In genomic region chr14:105987563-105987962, GRCh38 we compare ENCODE assay signal across 20 cellular contexts.
DNase-seq lines count a peak whose midpoint lies in the region; ATAC-seq and TF ChIP-seq lines count a peak whose summit lies in the region.
"Had no signal": no experiment of that assay in that cellular context is flagged by ENCODE, and none has a peak within 500 bp of the region (broad histone marks: within the 10 kb centered on the region; RNA-seq: fewer than 3 reads in every experiment).

No MANE protein-coding gene starts in this region.

- peaks cover 59% of the 10 kb centered on the region for H3K4me1 Mint-ChIP-seq in activated CD4-positive, alpha-beta T cell treated with anti-CD3 and anti-CD28 coated beads, Interleukin-2, amount 10 ng/mL, durations not matched to agents 7 days and 5 days
- H3K4me1 Mint-ChIP-seq in activated T-helper 2 cell treated with anti-CD3 and anti-CD28 coated beads, Interferon-gamma antibody, Interleukin-2, Interleukin-4, amounts not matched to agents 10 μg/mL and 5 μg/mL and 100 μg/mL, durations not matched to agents 14 hours and 24 hours and 36 hours (ENCODE audit: low read depth) = peaks cover 37% of the 10 kb centered on the region
- peaks cover 48 to 54% of the 10 kb centered on the region in 2 donors for H3K4me1 Mint-ChIP-seq in natural killer cell treated with Interleukin-12 subunit alpha and Interleukin-12 subunit beta and Interleukin-15 and Interleukin-18, amount 100 ng/mL, for 72 hours (ENCODE audit: low read depth in 2 of 2)
- peaks cover 19% of the 10 kb centered on the region for H3K4me1 Mint-ChIP-seq in stimulated activated memory B cell treated with anti-CD40 and anti-IgM and Interleukin-4, amounts not matched to agents 10 μg/mL and 1 μg/mL and 100 μg/mL, for 72 hours

- no peaks in the 10 kb centered on the region for H3K9me3 ChIP-seq in KOPT-K1 (ENCODE audit: insufficient read depth, low read length, poor library complexity, severe bottlenecking)
- H3K9me3 ChIP-seq: lower lobe of right lung had no signal

- H3K27ac ChIP-seq in KOPT-K1 (ENCODE audit: low read depth, low read length, poor library complexity, severe bottlenecking) = peak overlapping the region; percentile 72
- H3K27ac ChIP-seq: lower lobe of right lung, PC-9 had no signal

- in situ Hi-C loops in GM13976 (cut with MboI; ENCODE audit: low sequenced_read_pairs, unreplicated experiment) = no loop called here

- peaks cover 2% of the 10 kb centered on the region for H3K27me3 Mint-ChIP-seq in activated CD4-positive, alpha-beta T cell treated with anti-CD3 and anti-CD28 coated beads, Interleukin-2, amount 10 ng/mL, durations not matched to agents 7 days and 5 days
- H3K27me3 Mint-ChIP-seq in activated T-helper 2 cell treated with anti-CD3 and anti-CD28 coated beads, Interferon-gamma antibody, Interleukin-2, Interleukin-4, amounts not matched to agents 10 μg/mL and 5 μg/mL and 100 μg/mL, durations not matched to agents 14 hours and 24 hours and 36 hours (ENCODE audit: low read depth) = no peaks in the 10 kb centered on the region
- peaks cover 3 to 5% of the 10 kb centered on the region in 2 donors for H3K27me3 Mint-ChIP-seq in natural killer cell treated with Interleukin-12 subunit alpha and Interleukin-12 subunit beta and Interleukin-15 and Interleukin-18, amount 100 ng/mL, for 72 hours
- no peaks in the 10 kb centered on the region for H3K27me3 Mint-ChIP-seq in stimulated activated memory B cell treated with anti-CD40 and anti-IgM and Interleukin-4, amounts not matched to agents 10 μg/mL and 1 μg/mL and 100 μg/mL, for 72 hours

- TF ChIP-seq CTCF in GM13976 (IDR thresholded peaks at IDR 0.05; ENCODE audit: borderline replicate concordance, control extremely low read depth, extremely low read depth, insufficient read depth, missing control alignments) = no peak

- no peaks in the 10 kb centered on the region for H3K36me3 Mint-ChIP-seq in activated CD4-positive, alpha-beta T cell treated with anti-CD3 and anti-CD28 coated beads, Interleukin-2, amount 10 ng/mL, durations not matched to agents 7 days and 5 days (ENCODE audit: low read depth)
- H3K36me3 Mint-ChIP-seq in activated T-helper 2 cell treated with anti-CD3 and anti-CD28 coated beads, Interferon-gamma antibody, Interleukin-2, Interleukin-4, amounts not matched to agents 10 μg/mL and 5 μg/mL and 100 μg/mL, durations not matched to agents 14 hours and 24 hours and 36 hours (ENCODE audit: low read depth) = no peaks in the 10 kb centered on the region
- H3K36me3 Mint-ChIP-seq in natural killer cell treated with Interleukin-12 subunit alpha and Interleukin-12 subunit beta and Interleukin-15 and Interleukin-18, amount 100 ng/mL, for 72 hours = no peaks in the 10 kb centered on the region
- no peaks in the 10 kb centered on the region for H3K36me3 Mint-ChIP-seq in stimulated activated memory B cell treated with anti-CD40 and anti-IgM and Interleukin-4, amounts not matched to agents 10 μg/mL and 1 μg/mL and 100 μg/mL, for 72 hours

- POLR2A ChIA-PET in activated CD4-positive, alpha-beta T cell treated with anti-CD3 and anti-CD28 coated beads, Interleukin-2, amount 10 ng/mL, durations not matched to agents 7 days and 5 days (lab: Charles Lee) = no interaction called here

- no peaks in the 10 kb centered on the region for H3K9me3 Mint-ChIP-seq in activated CD4-positive, alpha-beta T cell treated with anti-CD3 and anti-CD28 coated beads, Interleukin-2, amount 10 ng/mL, durations not matched to agents 7 days and 5 days
- no peaks in the 10 kb centered on the region for H3K9me3 Mint-ChIP-seq in activated T-helper 2 cell treated with anti-CD3 and anti-CD28 coated beads, Interferon-gamma antibody, Interleukin-2, Interleukin-4, amounts not matched to agents 10 μg/mL and 5 μg/mL and 100 μg/mL, durations not matched to agents 14 hours and 24 hours and 36 hours
- no peaks in the 10 kb centered on the region for H3K9me3 Mint-ChIP-seq in natural killer cell treated with Interleukin-12 subunit alpha and Interleukin-12 subunit beta and Interleukin-15 and Interleukin-18, amount 100 ng/mL, for 72 hours
- H3K9me3 Mint-ChIP-seq in stimulated activated memory B cell treated with anti-CD40 and anti-IgM and Interleukin-4, amounts not matched to agents 10 μg/mL and 1 μg/mL and 100 μg/mL, for 72 hours = no peaks in the 10 kb centered on the region

- H3K27ac Mint-ChIP-seq in activated CD4-positive, alpha-beta T cell treated with anti-CD3 and anti-CD28 coated beads, Interleukin-2, amount 10 ng/mL, durations not matched to agents 7 days and 5 days = peak overlapping the region; percentile 94
- H3K27ac Mint-ChIP-seq in activated T-helper 2 cell treated with anti-CD3 and anti-CD28 coated beads, Interferon-gamma antibody, Interleukin-2, Interleukin-4, amounts not matched to agents 10 μg/mL and 5 μg/mL and 100 μg/mL, durations not matched to agents 14 hours and 24 hours and 36 hours = peak overlapping the region; percentile 8
- H3K27ac Mint-ChIP-seq in natural killer cell treated with Interleukin-12 subunit alpha and Interleukin-12 subunit beta and Interleukin-15 and Interleukin-18, amount 100 ng/mL, for 72 hours = peak overlapping the region; percentile 67 to 78
- H3K27ac Mint-ChIP-seq in stimulated activated memory B cell treated with anti-CD40 and anti-IgM and Interleukin-4, amounts not matched to agents 10 μg/mL and 1 μg/mL and 100 μg/mL, for 72 hours = no peak overlapping the region

- intact Hi-C loops in activated T-helper 2 cell treated with anti-CD3 and anti-CD28 coated beads, Interferon-gamma antibody, Interleukin-2, Interleukin-4, amounts not matched to agents 10 μg/mL and 5 μg/mL and 100 μg/mL, durations not matched to agents 14 hours and 24 hours and 36 hours (cut with micrococcal nuclease) = no loop called here

- H3K4me3 Mint-ChIP-seq in activated CD4-positive, alpha-beta T cell treated with anti-CD3 and anti-CD28 coated beads, Interleukin-2, amount 10 ng/mL, durations not matched to agents 7 days and 5 days = no peak overlapping the region
- H3K4me3 Mint-ChIP-seq in activated T-helper 2 cell treated with anti-CD3 and anti-CD28 coated beads, Interferon-gamma antibody, Interleukin-2, Interleukin-4, amounts not matched to agents 10 μg/mL and 5 μg/mL and 100 μg/mL, durations not matched to agents 14 hours and 24 hours and 36 hours (ENCODE audit: low read depth) = no peak overlapping the region
- peak overlapping the region; percentile 69 for H3K4me3 Mint-ChIP-seq in natural killer cell treated with Interleukin-12 subunit alpha and Interleukin-12 subunit beta and Interleukin-15 and Interleukin-18, amount 100 ng/mL, for 72 hours
- no peak overlapping the region for H3K4me3 Mint-ChIP-seq in stimulated activated memory B cell treated with anti-CD40 and anti-IgM and Interleukin-4, amounts not matched to agents 10 μg/mL and 1 μg/mL and 100 μg/mL, for 72 hours

- DNase-seq in activated CD4-positive, alpha-beta T cell treated with anti-CD3 and anti-CD28 coated beads, Interleukin-2, amount 10 ng/mL, durations not matched to agents 7 days and 5 days = no peak
- no peak for DNase-seq in activated CD4-positive, alpha-beta T cell treated with anti-CD3 and anti-CD28 coated beads, Interleukin-2, amount 50 U/mL, for 4 hours
- no peak for DNase-seq in activated T-helper 2 cell treated with anti-CD3 and anti-CD28 coated beads, Interferon-gamma antibody, Interleukin-2, Interleukin-4, amounts not matched to agents 10 μg/mL and 5 μg/mL and 100 μg/mL, durations not matched to agents 14 hours and 24 hours and 36 hours (ENCODE audit: low spot score)
- DNase-seq in natural killer cell treated with Interleukin-12 subunit alpha and Interleukin-12 subunit beta and Interleukin-15 and Interleukin-18, amount 100 ng/mL, for 72 hours (ENCODE audit: low spot score) = no peak
- DNase-seq in NCI-H187 treated with DMSO at 0.1 percent for 48 hours (lab: John Stamatoyannopoulos, UW) (no peak), GM13976 (ENCODE audit: low spot score) (no peak)
- DNase-seq: activated effector memory CD4-positive, alpha-beta T cell treated with anti-CD3 and anti-CD28 coated beads, Interleukin-2, amount 50 U/mL, for 16 hours; erythroblast; foreskin melanocyte; hypothalamus; lower lobe of right lung; NCI-H1694; NCI-H2227 treated with DMSO at 0.1 percent for 48 hours; NCI-H82; PC-9; SIG-M5; stimulated activated CD4-positive, alpha-beta T cell treated with anti-CD3 and anti-CD28 coated beads, Interleukin-12 subunit alpha, Interleukin-12 subunit beta, amount 100 ng/mL, for 4 hours had no signal

- no peaks in the 10 kb centered on the region for H3K36me3 ChIP-seq in KOPT-K1 (ENCODE audit: insufficient read depth, low read length)
- H3K36me3 ChIP-seq: lower lobe of right lung had no signal

- CTCF ChIA-PET in activated CD4-positive, alpha-beta T cell treated with anti-CD3 and anti-CD28 coated beads, Interleukin-2, amount 10 ng/mL, durations not matched to agents 7 days and 5 days (lab: Charles Lee) = interaction anchor here (1.1 to 5.2 kb wide), 5 partner anchors 11 to 676 kb away, joined by 3 to 51 read pairs (median 6); no protein-coding TSS in a partner anchor

- no peak for ATAC-seq in natural killer cell treated with Interleukin-12 subunit alpha and Interleukin-12 subunit beta and Interleukin-15 and Interleukin-18, amount 100 ng/mL, for 72 hours
- no peak for ATAC-seq in stimulated activated memory B cell treated with anti-CD40 and anti-IgM and Interleukin-4, amounts not matched to agents 10 μg/mL and 1 μg/mL and 100 μg/mL, for 72 hours
- ATAC-seq: K562, lower lobe of right lung had no signal
